In the genomic region with DNA sequence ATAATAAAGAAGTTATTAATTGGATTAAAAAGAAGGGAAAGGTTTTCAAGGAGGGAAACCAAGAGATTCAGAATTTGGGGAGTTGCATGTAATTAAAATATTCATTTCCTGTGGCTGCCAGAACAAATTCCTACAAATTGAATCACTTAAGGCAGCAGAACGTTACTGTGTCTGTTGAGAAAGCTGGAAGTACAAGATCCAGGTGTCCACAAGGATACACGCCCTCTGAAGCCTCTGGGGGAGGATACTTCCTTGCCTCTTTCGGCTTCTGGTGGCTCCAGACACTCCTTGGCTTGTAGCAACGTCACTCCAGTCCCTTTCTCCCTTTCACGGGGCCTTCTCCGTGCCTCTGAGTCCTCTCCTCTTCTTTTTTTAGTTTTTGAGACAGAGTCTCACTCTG, we compare ENCODE assay signal across 22 cellular contexts.
"Had no signal": no experiment of that assay in that cellular context is flagged by ENCODE, and none has a peak within 500 bp of the region (broad histone marks: within the 10 kb centered on the region; RNA-seq: fewer than 3 reads in every experiment).

No MANE protein-coding gene starts in this region.

- H3K9me3 Mint-ChIP-seq: activated CD4-positive, alpha-beta memory T cell treated with anti-CD3 and anti-CD28 coated beads for 36 hours; activated naive CD4-positive, alpha-beta T cell treated with anti-CD3 and anti-CD28 coated beads, Interleukin-2, amount 50 U/mL, for 72 hours; activated T-helper 1 cell treated with anti-CD3 and anti-CD28 coated beads, Interleukin-12 subunit alpha, Interleukin-12 subunit beta, Interleukin-2, Interleukin-4 antibody, amounts not matched to agents 30 ng/mL and 10 ng/mL and 1 ng/mL, durations not matched to agents 14 hours and 24 hours and 36 hours; natural killer cell; stimulated activated naive CD8-positive, alpha-beta T cell treated with anti-CD3 and anti-CD28 coated beads, Interleukin-15, amount 100 ng/mL, for 72 hours; T-cell had no signal

- H3K36me3 ChIP-seq: adrenal gland, lower lobe of right lung, ovary, right lobe of liver, suprapubic skin had no signal

- H3K4me1 ChIP-seq: adrenal gland, lower lobe of right lung, right lobe of liver had no signal

- H3K27ac Mint-ChIP-seq: activated CD4-positive, alpha-beta memory T cell treated with anti-CD3 and anti-CD28 coated beads for 36 hours; activated CD4-positive, alpha-beta T cell treated with anti-CD3 and anti-CD28 coated beads for 36 hours; activated naive CD4-positive, alpha-beta T cell treated with anti-CD3 and anti-CD28 coated beads, Interleukin-2, amount 50 U/mL, for 72 hours; activated T-helper 1 cell treated with anti-CD3 and anti-CD28 coated beads, Interleukin-12 subunit alpha, Interleukin-12 subunit beta, Interleukin-2, Interleukin-4 antibody, amounts not matched to agents 30 ng/mL and 10 ng/mL and 1 ng/mL, durations not matched to agents 14 hours and 24 hours and 36 hours; endodermal cell; natural killer cell; stimulated activated naive CD8-positive, alpha-beta T cell treated with anti-CD3 and anti-CD28 coated beads, Interleukin-15, amount 100 ng/mL, for 72 hours; T-cell; WTC11 had no signal

- ATAC-seq: activated CD4-positive, alpha-beta T cell treated with anti-CD3 and anti-CD28 coated beads for 36 hours; activated naive CD4-positive, alpha-beta T cell treated with anti-CD3 and anti-CD28 coated beads, Interleukin-2, amount 50 U/mL, for 72 hours; lower lobe of right lung; natural killer cell; right lobe of liver; stimulated activated naive CD8-positive, alpha-beta T cell treated with anti-CD3 and anti-CD28 coated beads, Interleukin-15, amount 100 ng/mL, for 72 hours; T-cell; WTC11 had no signal

- H3K9me3 ChIP-seq: adrenal gland, lower lobe of right lung, ovary, right lobe of liver, suprapubic skin had no signal

- H3K4me3 Mint-ChIP-seq: activated CD4-positive, alpha-beta memory T cell treated with anti-CD3 and anti-CD28 coated beads for 36 hours; activated CD4-positive, alpha-beta T cell treated with anti-CD3 and anti-CD28 coated beads for 36 hours; activated T-helper 1 cell treated with anti-CD3 and anti-CD28 coated beads, Interleukin-12 subunit alpha, Interleukin-12 subunit beta, Interleukin-2, Interleukin-4 antibody, amounts not matched to agents 30 ng/mL and 10 ng/mL and 1 ng/mL, durations not matched to agents 14 hours and 24 hours and 36 hours; endodermal cell; natural killer cell; stimulated activated naive CD8-positive, alpha-beta T cell treated with anti-CD3 and anti-CD28 coated beads, Interleukin-15, amount 100 ng/mL, for 72 hours; T-cell; WTC11 had no signal

- H3K36me3 Mint-ChIP-seq: activated CD4-positive, alpha-beta memory T cell treated with anti-CD3 and anti-CD28 coated beads for 36 hours; activated naive CD4-positive, alpha-beta T cell treated with anti-CD3 and anti-CD28 coated beads, Interleukin-2, amount 50 U/mL, for 72 hours; natural killer cell; T-cell had no signal

- H3K27me3 ChIP-seq: adrenal gland, dorsolateral prefrontal cortex, hepatocyte, ovary, right lobe of liver, suprapubic skin had no signal

- H3K27ac ChIP-seq: adrenal gland, hepatocyte, lower lobe of right lung, ovary, right lobe of liver, suprapubic skin had no signal

- H2AFZ ChIP-seq: hepatocyte had no signal

- H3K27me3 Mint-ChIP-seq: stimulated activated naive CD8-positive, alpha-beta T cell treated with anti-CD3 and anti-CD28 coated beads, Interleukin-15, amount 100 ng/mL, for 72 hours had no signal

- H3K4me1 Mint-ChIP-seq: activated CD4-positive, alpha-beta T cell treated with anti-CD3 and anti-CD28 coated beads for 36 hours; natural killer cell; stimulated activated naive CD8-positive, alpha-beta T cell treated with anti-CD3 and anti-CD28 coated beads, Interleukin-15, amount 100 ng/mL, for 72 hours; T-cell had no signal

- DNase-seq: activated CD4-positive, alpha-beta memory T cell treated with anti-CD3 and anti-CD28 coated beads for 36 hours; activated CD4-positive, alpha-beta T cell treated with anti-CD3 and anti-CD28 coated beads for 36 hours; activated gamma-delta T cell treated with Interleukin-2 at 50 U/mL for 16 hours; activated T-cell treated with anti-CD3 and anti-CD28 coated beads for 4 hours; adrenal gland; endodermal cell; erythroblast; lower lobe of right lung; natural killer cell; ovary; right lobe of liver; stimulated activated CD4-positive, alpha-beta T cell treated with anti-CD3 and anti-CD28 coated beads, Interleukin-4, amount 100 ng/mL, for 1 hour; stimulated activated naive CD8-positive, alpha-beta T cell treated with anti-CD3 and anti-CD28 coated beads, Interleukin-15, amount 100 ng/mL, for 72 hours; T-cell; trophoblast cell had no signal

- H3K4me3 ChIP-seq: adrenal gland, dorsolateral prefrontal cortex, hepatocyte, lower lobe of right lung, ovary, right lobe of liver, smooth muscle cell, suprapubic skin had no signal

- H3K4me2 ChIP-seq: hepatocyte, smooth muscle cell had no signal

- H3K79me2 ChIP-seq: hepatocyte had no signal
